ENCODE assay signal across 9 cellular contexts in genomic region chr11:69044111-69045013, GRCh38. TPM values are rescaled to one million over a fixed set of nuclear protein-coding genes. Genes with fewer than 3 reads are reported as not detected.
DNase-seq lines count a peak whose midpoint lies in the region; ATAC-seq, FAIRE-seq and TF ChIP-seq lines count a peak whose summit lies in the region.
"Had no signal": no experiment of that assay in that cellular context is flagged by ENCODE, and none has a peak within 500 bp of the region (broad histone marks: within the 10 kb centered on the region; RNA-seq: fewer than 3 reads in every experiment).

No MANE protein-coding gene starts in this region.

- H3K4me3 ChIP-seq in A549 (no peak overlapping the region), breast epithelium (no peak overlapping the region), stomach smooth muscle (ENCODE audit: low read length in 2 of 2) (peak overlapping the region in 1 of 2 donors; percentile 62)

- peak overlapping the region; percentile 61 for H3K4me2 ChIP-seq in A549

- TF ChIP-seq CTCF in A549 (IDR thresholded peaks at IDR 0.05) (peak; percentile 73), GM10248 (IDR thresholded peaks at IDR 0.05; ENCODE audit: control extremely low read depth, extremely low read depth, low read depth, missing control alignments) (peak; percentile 15), breast epithelium (IDR thresholded peaks at IDR 0.05) (no peak)

- no peak for TF ChIP-seq POLR2A in A549 (IDR thresholded peaks at IDR 0.05; ENCODE audit: low read length)
- TF ChIP-seq POLR2A in breast epithelium (IDR thresholded peaks at IDR 0.05): no peak

- DNase-seq in A549 (ENCODE audit: low read depth in 1 of 2, low spot score in 1 of 2): peak; percentile 80 to 84
- DNase-seq in GM10248 (ENCODE audit: extremely low spot score): no peak
- peak; percentile 48 to 82 for DNase-seq in NCI-H526 (lab: John Stamatoyannopoulos, UW)
- DNase-seq in breast epithelium (ENCODE audit: low spot score in 2 of 2): peak; percentile 31 to 81
- DNase-seq in iris pigment epithelial cell (ENCODE audit: low read depth): peak; percentile 71
- no peak for DNase-seq in stimulated activated CD4-positive, alpha-beta T cell treated with anti-CD3 and anti-CD28 coated beads, Interleukin-4, amount 100 ng/mL, for 4 hours
- no peak for DNase-seq in GOT3 (lab: John Stamatoyannopoulos, UW)

- peak overlapping the region; percentile 1 to 63; a peak in 3 of 6 replicates for H3K27ac ChIP-seq in A549
- H3K27ac ChIP-seq in breast epithelium: peak overlapping the region in 1 of 2 donors; percentile 45
- H3K27ac ChIP-seq in stomach smooth muscle (ENCODE audit: low read length): peak overlapping the region; percentile 58

- CTCF ChIA-PET in A549 (lab: Yijun Ruan, JAX): interaction anchor here (0.6 to 2.9 kb wide), 40 partner anchors 8 to 295 kb away, joined by 3 to 23 read pairs (median 4); no protein-coding TSS in a partner anchor
- CTCF ChIA-PET in GM10248 (lab: Yijun Ruan, JAX): interaction anchor here (1.0 to 1.5 kb wide), 4 partner anchors 11 to 22 kb away, joined by 3 to 8 read pairs (median 4); no protein-coding TSS in a partner anchor

- peak; percentile 65 to 69 for TF ChIP-seq RAD21 in A549 (conservative IDR thresholded peaks at IDR 0.05 in 1 of 2, IDR thresholded peaks at IDR 0.05 in 1 of 2)

- peak overlapping the region; percentile 9 to 51 for H3K9ac ChIP-seq in stomach smooth muscle (ENCODE audit: low read length in 2 of 2)

- peak; percentile 81 to 89 for ATAC-seq in A549

- H3K27me3 ChIP-seq in breast epithelium: no peaks in the 10 kb centered on the region
- no peaks in the 10 kb centered on the region for H3K27me3 ChIP-seq in stomach smooth muscle (ENCODE audit: control insufficient read depth in 1 of 2, insufficient read depth in 2 of 2, low read length in 2 of 2)

- WGBS in A549 (ENCODE audit: missing lambda C conversion rate): 9% methylated on average over 15 of the region's 15 CpGs

- H3K4me1 ChIP-seq in A549 (peaks cover 12% of the 10 kb centered on the region; the same call in 2 of the 3 replicates), breast epithelium (no peaks in the 10 kb centered on the region), stomach smooth muscle (ENCODE audit: control insufficient read depth, insufficient read depth, low read length) (peaks cover 21% of the 10 kb centered on the region)

- POLR2A ChIA-PET in A549 (lab: Yijun Ruan, JAX): interaction anchor here (0.7 to 1.0 kb wide), 2 partner anchors 37 to 141 kb away, joined by 3 to 5 read pairs; partner anchors contain the start of genes IGHMBP2 and MRPL21
- POLR2A ChIA-PET in GM10248 (lab: Yijun Ruan, JAX): no interaction called here

- H3K9me3 ChIP-seq in A549: no peaks in the 10 kb centered on the region
- no peaks in the 10 kb centered on the region for H3K9me3 ChIP-seq in breast epithelium
- H3K9me3 ChIP-seq in stomach smooth muscle (ENCODE audit: control insufficient read depth in 2 of 2, low read length in 2 of 2): no peaks in the 10 kb centered on the region

- no peak for FAIRE-seq in A549 (lab: Jason Lieb, UNC)
- FAIRE-seq: islet of Langerhans had no signal

- intact Hi-C loops in breast epithelium (cut with DNase I; ENCODE audit: low total_unique reads): no loop called here

- H3K36me3 ChIP-seq in breast epithelium (no peaks in the 10 kb centered on the region), stomach smooth muscle (ENCODE audit: control insufficient read depth in 2 of 2, insufficient read depth in 2 of 2, low read length in 2 of 2) (no peaks in the 10 kb centered on the region)

- TF ChIP-seq EP300 in A549 (IDR thresholded peaks at IDR 0.05): no peak

TF ChIP-seq in A549, 52 proteins besides CTCF, POLR2A, EP300 and RAD21:
- no peak for TF ChIP-seq RNF2 (IDR thresholded peaks at IDR 0.05; ENCODE audit: borderline replicate concordance, low read depth)
- TF ChIP-seq SREBF2 (IDR thresholded peaks at IDR 0.05): no peak
- TF ChIP-seq KDM5A (IDR thresholded peaks at IDR 0.05): no peak
- no peak for TF ChIP-seq CEBPB (IDR thresholded peaks at IDR 0.05)
- peak; percentile 86 for TF ChIP-seq SMC3 (IDR thresholded peaks at IDR 0.05)
- TF ChIP-seq MAX (IDR thresholded peaks at IDR 0.05): peak; percentile 64
- no peak for TF ChIP-seq HDAC2 (IDR thresholded peaks at IDR 0.05)
- no peak for TF ChIP-seq NFE2L2 (conservative IDR thresholded peaks at IDR 0.05; ENCODE audit: low read length)
- TF ChIP-seq, protein P1, sequence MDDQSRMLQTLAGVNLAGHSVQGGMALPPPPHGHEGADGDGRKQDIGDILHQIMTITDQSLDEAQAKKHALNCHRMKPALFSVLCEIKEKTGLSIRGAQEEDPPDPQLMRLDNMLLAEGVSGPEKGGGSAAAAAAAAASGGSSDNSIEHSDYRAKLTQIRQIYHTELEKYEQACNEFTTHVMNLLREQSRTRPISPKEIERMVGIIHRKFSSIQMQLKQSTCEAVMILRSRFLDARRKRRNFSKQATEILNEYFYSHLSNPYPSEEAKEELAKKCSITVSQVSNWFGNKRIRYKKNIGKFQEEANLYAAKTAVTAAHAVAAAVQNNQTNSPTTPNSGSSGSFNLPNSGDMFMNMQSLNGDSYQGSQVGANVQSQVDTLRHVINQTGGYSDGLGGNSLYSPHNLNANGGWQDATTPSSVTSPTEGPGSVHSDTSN (IDR thresholded peaks at IDR 0.05): no peak
- TF ChIP-seq KDM1A (IDR thresholded peaks at IDR 0.05; ENCODE audit: low read depth): no peak
- peak; percentile 59 for TF ChIP-seq MAFK (IDR thresholded peaks at IDR 0.05; ENCODE audit: partially characterized antibody)
- no peak for TF ChIP-seq JUN (IDR thresholded peaks at IDR 0.05)

RNA-seq across cellular contexts. Expression of gene TPCN2, which starts 4.4 kb away (rescaled TPM):
- polyA plus RNA-seq in A549 (2011; rRNA removed) (8.1 and 8.9 TPM in 2 replicates), A549 (2017; fragmentation: RNase III; extraction: RNeasy Plus Mini Kit Qiagen cat#74134 plus additional on column Dnase treatment) (8.8 to 9.1 TPM (median 9.0 TPM) in 3 replicates)
- 9.4 and 11.6 TPM in 2 replicates for polyA plus RNA-seq in A549 (2012; cell fraction: cytosol; rRNA removed)
- polyA plus RNA-seq in A549 (2012; cell fraction: nucleus; rRNA removed): 34.4 and 38.1 TPM in 2 replicates
- polyA minus RNA-seq in A549 (2011; rRNA and poly(A)+ RNA removed): 10.1 and 13.1 TPM in 2 replicates
- total RNA-seq in breast epithelium: 10 to 100 TPM; 13.0 to 18.0 (median 13.8) TPM

RNA-seq across cellular contexts. Expression of gene MRGPRF, which starts 31.3 kb away (rescaled TPM):
- polyA plus RNA-seq in A549 (2011; rRNA removed): not detected in 2 replicates
- polyA plus RNA-seq in A549 (2012; cell fraction: cytosol; rRNA removed): 0.04 and 0.10 TPM in 2 replicates
- polyA plus RNA-seq in A549 (2012; cell fraction: nucleus; rRNA removed): 0.05 and 0.08 TPM in 2 replicates
- 0.04 to 0.08 TPM in 2 of 3 replicates, not detected in the other for polyA plus RNA-seq in A549 (2017; fragmentation: RNase III; extraction: RNeasy Plus Mini Kit Qiagen cat#74134 plus additional on column Dnase treatment)
- not detected in 2 replicates for polyA minus RNA-seq in A549 (2011; rRNA and poly(A)+ RNA removed)
- total RNA-seq in breast epithelium: 10 to 100 TPM in 2 of 3 donors, 1 to 10 TPM in 1; 5.9 to 21.3 (median 12.9) TPM

Comparison
In these comparisons a context has a peak if more than half of its experiments do, and no peak if none do; other contexts are left out.
1. DNase-seq: peak in A549 (2 of 2), NCI-H526 (2 of 2), breast epithelium (2 of 2) and iris pigment epithelial cell (single experiment); none in GM10248 (single experiment), stimulated activated CD4-positive, alpha-beta T cell treated with anti-CD3 and anti-CD28 coated beads, Interleukin-4, amount 100 ng/mL, for 4 hours (0 of 2) and GOT3 (single experiment).
2. CTCF ChIP-seq: peak in A549 (single experiment) and GM10248 (single experiment); none in breast epithelium (0 of 3).